ENCODE assay signal across 9 cellular contexts in genomic region chr17:27241346-27241946, GRCh38. TPM values are rescaled to one million over a fixed set of nuclear protein-coding genes. Genes with fewer than 3 reads are reported as not detected.
DNase-seq lines count a peak whose midpoint lies in the region; ATAC-seq and TF ChIP-seq lines count a peak whose summit lies in the region.
"Had no signal": no experiment of that assay in that cellular context is flagged by ENCODE, and none has a peak within 500 bp of the region (broad histone marks: within the 10 kb centered on the region; RNA-seq: fewer than 3 reads in every experiment).

No MANE protein-coding gene starts in this region.

- peak; percentile 48 for ATAC-seq in activated CD8-positive, alpha-beta memory T cell treated with anti-CD3 and anti-CD28 coated beads, Interleukin-2, amount 10 ng/mL, durations not matched to agents 7 days and 5 days
- ATAC-seq in HG03103 (IDR thresholded peaks at IDR 0.05; ENCODE audit: low read depth, unreplicated experiment): peak; percentile 43
- ATAC-seq in HG03159 (IDR thresholded peaks at IDR 0.05; ENCODE audit: unreplicated experiment): no peak
- no peak for ATAC-seq in GM18861 (IDR thresholded peaks at IDR 0.05; ENCODE audit: unreplicated experiment)

- no peaks in the 10 kb centered on the region for H3K36me3 ChIP-seq in transverse colon
- H3K36me3 ChIP-seq: BLaER1 had no signal

- H3K9me3 Mint-ChIP-seq in activated CD8-positive, alpha-beta memory T cell treated with anti-CD3 and anti-CD28 coated beads, Interleukin-2, amount 10 ng/mL, durations not matched to agents 7 days and 5 days (ENCODE audit: low read depth): no peaks in the 10 kb centered on the region

- WGBS in transverse colon (ENCODE audit: low coverage in 1 of 2), 2 donors: 36 to 61% methylated on average over 2 to 5 of the region's 5 CpGs

- no peak overlapping the region for H3K27ac Mint-ChIP-seq in activated CD8-positive, alpha-beta memory T cell treated with anti-CD3 and anti-CD28 coated beads, Interleukin-2, amount 10 ng/mL, durations not matched to agents 7 days and 5 days

- no peak for TF ChIP-seq EP300 in transverse colon (IDR thresholded peaks at IDR 0.05; ENCODE audit: low read depth)

- H3K27ac ChIP-seq in transverse colon: no peak overlapping the region
- H3K27ac ChIP-seq: BLaER1 had no signal

- no peaks in the 10 kb centered on the region for H3K27me3 ChIP-seq in transverse colon
- H3K27me3 ChIP-seq: BLaER1 had no signal

- H3K4me1 Mint-ChIP-seq in activated CD8-positive, alpha-beta memory T cell treated with anti-CD3 and anti-CD28 coated beads, Interleukin-2, amount 10 ng/mL, durations not matched to agents 7 days and 5 days: peaks cover 51% of the 10 kb centered on the region

- intact Hi-C loops in transverse colon (cut with DNase I; ENCODE audit: low total_unique reads): no loop called here

- H3K4me3 ChIP-seq in choroid plexus epithelial cell (ENCODE audit: low read depth, low read length) (no peak overlapping the region), transverse colon (no peak overlapping the region)
- H3K4me3 ChIP-seq: BLaER1 had no signal

- CTCF ChIA-PET in activated CD8-positive, alpha-beta memory T cell treated with anti-CD3 and anti-CD28 coated beads, Interleukin-2, amount 10 ng/mL, durations not matched to agents 7 days and 5 days (lab: Charles Lee): interaction anchor here (0.9 to 3.1 kb wide), 9 partner anchors 12 to 370 kb away, joined by 3 to 23 read pairs (median 3); no protein-coding TSS in a partner anchor

- no peaks in the 10 kb centered on the region for H3K36me3 Mint-ChIP-seq in activated CD8-positive, alpha-beta memory T cell treated with anti-CD3 and anti-CD28 coated beads, Interleukin-2, amount 10 ng/mL, durations not matched to agents 7 days and 5 days

- peaks cover 17% of the 10 kb centered on the region for H3K27me3 Mint-ChIP-seq in activated CD8-positive, alpha-beta memory T cell treated with anti-CD3 and anti-CD28 coated beads, Interleukin-2, amount 10 ng/mL, durations not matched to agents 7 days and 5 days

- H3K9me3 ChIP-seq in transverse colon: no peaks in the 10 kb centered on the region
- H3K9me3 ChIP-seq: BLaER1 had no signal

- in situ Hi-C loops in transverse colon (cut with MboI; ENCODE audit: low pct_ligation_motif_present in 1 of 4, low pct_unique_long_range_greater_than_20kb in 1 of 4, low sequenced_read_pairs in 3 of 4): loop anchor here in 3 of 4 donors (5.0 to 25.0 kb wide), 4 partner anchors 51 to 371 kb away; partner anchors contain the start of genes KSR1 (in 1 of the 3) and WSB1 (in 1 of the 3)

- no peak for DNase-seq in activated CD8-positive, alpha-beta memory T cell treated with anti-CD3 and anti-CD28 coated beads, Interleukin-2, amount 10 ng/mL, durations not matched to agents 7 days and 5 days
- no peak for DNase-seq in activated CD8-positive, alpha-beta memory T cell treated with anti-CD3 and anti-CD28 coated beads, Interleukin-2, amount 50 U/mL, for 48 hours
- DNase-seq in choroid plexus epithelial cell (ENCODE audit: low read depth) (peak; percentile 95), transverse colon (peak; percentile 43), foreskin melanocyte (no peak)

- no peak for TF ChIP-seq CTCF in choroid plexus epithelial cell (conservative IDR thresholded peaks at IDR 0.05; ENCODE audit: low read depth, low read length)
- no peak for TF ChIP-seq CTCF in transverse colon (IDR thresholded peaks at IDR 0.05)

- TF ChIP-seq POLR2A in transverse colon (IDR thresholded peaks at IDR 0.05): no peak

- peaks cover 10 to 56% (median 16%) of the 10 kb centered on the region in 4 donors for H3K4me1 ChIP-seq in transverse colon

- H3K4me3 Mint-ChIP-seq in activated CD8-positive, alpha-beta memory T cell treated with anti-CD3 and anti-CD28 coated beads, Interleukin-2, amount 10 ng/mL, durations not matched to agents 7 days and 5 days: no peak overlapping the region

RNA-seq across cellular contexts. Expression of gene WSB1, which starts 52.5 kb away (rescaled TPM):
- total RNA-seq in activated CD8-positive, alpha-beta memory T cell treated with anti-CD3 and anti-CD28 coated beads, Interleukin-2, amount 10 ng/mL, durations not matched to agents 7 days and 5 days: 100 to 1,000 TPM; 109 to 177 TPM
- total RNA-seq in transverse colon: 100 to 1,000 TPM in 3 of 4 donors, 10 to 100 TPM in 1; 90.4 to 335 (median 261) TPM

Comparison
In these comparisons a context has a peak if more than half of its experiments do, and no peak if none do; other contexts are left out.
1. ATAC-seq: peak in activated CD8-positive, alpha-beta memory T cell treated with anti-CD3 and anti-CD28 coated beads, Interleukin-2, amount 10 ng/mL, durations not matched to agents 7 days and 5 days (single experiment) and HG03103 (single experiment); none in HG03159 (single experiment) and GM18861 (single experiment).
2. DNase-seq: peak in choroid plexus epithelial cell (single experiment) and transverse colon (single experiment); none in activated CD8-positive, alpha-beta memory T cell treated with anti-CD3 and anti-CD28 coated beads, Interleukin-2, amount 10 ng/mL, durations not matched to agents 7 days and 5 days (single experiment), activated CD8-positive, alpha-beta memory T cell treated with anti-CD3 and anti-CD28 coated beads, Interleukin-2, amount 50 U/mL, for 48 hours (single experiment) and foreskin melanocyte (single experiment).